ENCODE assay signal across 9 cellular contexts in the genomic region with DNA sequence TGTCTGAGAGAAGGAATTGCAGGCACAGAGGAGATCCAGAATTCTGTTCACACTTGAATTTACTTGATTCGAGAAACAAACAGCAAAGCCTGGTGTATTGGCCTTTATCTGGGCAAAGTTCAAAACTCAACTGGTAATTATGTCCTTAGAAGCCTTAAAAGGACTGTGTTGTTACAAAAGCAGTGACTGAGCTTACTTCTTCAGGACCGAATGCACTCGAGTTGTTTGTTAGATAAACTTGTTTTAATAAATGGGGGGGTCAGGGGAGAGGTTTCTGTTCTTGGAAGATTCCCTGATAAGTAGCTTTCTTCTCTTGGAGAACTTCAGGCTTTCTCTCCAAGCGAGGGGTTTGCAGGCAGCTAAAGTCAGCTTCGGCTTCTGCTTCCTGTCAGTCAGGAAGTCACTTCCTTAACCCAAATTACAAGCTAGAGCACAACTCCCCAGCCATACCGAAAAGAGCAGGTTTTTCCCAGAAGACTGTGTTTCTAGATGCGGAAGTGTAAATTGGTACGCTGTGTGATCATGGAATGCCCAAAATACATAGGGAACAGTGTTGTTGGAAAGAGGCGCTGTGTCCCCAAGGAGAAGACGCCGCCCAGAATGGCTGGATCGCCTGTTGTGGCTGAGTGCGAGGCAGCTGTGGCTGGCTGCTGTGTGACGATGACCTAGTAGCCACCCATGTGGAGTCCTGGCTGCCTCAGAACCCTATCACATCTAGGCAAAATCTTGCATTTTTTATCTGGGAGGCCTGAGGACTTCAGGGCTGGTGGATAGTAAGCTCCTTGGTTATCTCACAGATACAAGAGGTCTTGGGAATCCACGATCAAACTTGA.
DNase-seq lines count a peak whose midpoint lies in the region; ATAC-seq, FAIRE-seq and TF ChIP-seq lines count a peak whose summit lies in the region.
"Had no signal": no experiment of that assay in that cellular context is flagged by ENCODE, and none has a peak within 500 bp of the region (broad histone marks: within the 10 kb centered on the region; RNA-seq: fewer than 3 reads in every experiment).

No MANE protein-coding gene starts in this region.

- H3K9ac ChIP-seq in astrocyte (ENCODE audit: low read length) (peak overlapping the region; percentile 45), subcutaneous abdominal adipose tissue (ENCODE audit: low read length in 5 of 5) (peak overlapping the region; percentile 33 to 82 (median 42))

- peaks cover 52% of the 10 kb centered on the region for H3K4me1 ChIP-seq in astrocyte (ENCODE audit: insufficient read depth, low read length)
- peaks cover 14 to 87% (median 63%) of the 10 kb centered on the region in 5 donors for H3K4me1 ChIP-seq in subcutaneous abdominal adipose tissue (ENCODE audit: control insufficient read depth in 5 of 5, insufficient read depth in 5 of 5, low read length in 5 of 5)

- H3K27ac ChIP-seq in astrocyte (ENCODE audit: low read depth, low read length): no peak overlapping the region
- H3K27ac ChIP-seq in subcutaneous abdominal adipose tissue (ENCODE audit: low read depth, low read length): peak overlapping the region; percentile 97
- H3K27ac ChIP-seq: epithelial cell of prostate had no signal

- no peak overlapping the region for H2AFZ ChIP-seq in astrocyte (ENCODE audit: low read depth, low read length)

- no peak for TF ChIP-seq CTCF in astrocyte (IDR thresholded peaks at IDR 0.05; ENCODE audit: insufficient read depth, low read depth, low read length)

- H3K27me3 ChIP-seq in astrocyte (ENCODE audit: insufficient read depth, low read length): no peaks in the 10 kb centered on the region
- H3K27me3 ChIP-seq in subcutaneous abdominal adipose tissue (ENCODE audit: control insufficient read depth in 5 of 5, insufficient read depth in 4 of 5, low read length in 5 of 5): no peaks in the 10 kb centered on the region

- no peaks in the 10 kb centered on the region for H3K27me3 Mint-ChIP-seq in astrocyte (ENCODE audit: low read depth, unreplicated experiment)

- H3K36me3 Mint-ChIP-seq in astrocyte (ENCODE audit: low read depth, unreplicated experiment): peaks cover 8% of the 10 kb centered on the region

- peaks cover 49% of the 10 kb centered on the region for H3K4me1 Mint-ChIP-seq in astrocyte (ENCODE audit: low read depth, unreplicated experiment)

- H3K4me3 ChIP-seq in astrocyte (ENCODE audit: insufficient read depth, low read depth, low read length): no peak overlapping the region
- H3K4me3 ChIP-seq in subcutaneous abdominal adipose tissue (ENCODE audit: low read depth in 1 of 5, low read length in 5 of 5): peak overlapping the region; percentile 26 to 62 (median 32)

- peaks cover 11% of the 10 kb centered on the region for H4K20me1 ChIP-seq in astrocyte (ENCODE audit: insufficient read depth, low read length)

- ATAC-seq in left lobe of liver: peak; percentile 60

- H3K27ac Mint-ChIP-seq in astrocyte (ENCODE audit: unreplicated experiment): no peak overlapping the region

- no peak overlapping the region for H3K4me3 Mint-ChIP-seq in astrocyte (ENCODE audit: unreplicated experiment)

- peak overlapping the region; percentile 74 for H3K4me2 ChIP-seq in astrocyte (ENCODE audit: low read length)

- H3K36me3 ChIP-seq in astrocyte (ENCODE audit: insufficient read depth, low read length): no peaks in the 10 kb centered on the region
- H3K36me3 ChIP-seq in subcutaneous abdominal adipose tissue (ENCODE audit: control insufficient read depth in 5 of 5, insufficient read depth in 5 of 5, low read length in 5 of 5): no peaks in the 10 kb centered on the region

- no peak for FAIRE-seq in astrocyte (lab: Jason Lieb, UNC)

- H3K9me3 ChIP-seq in astrocyte (ENCODE audit: insufficient read depth, low read depth, low read length): no peaks in the 10 kb centered on the region
- no peaks in the 10 kb centered on the region for H3K9me3 ChIP-seq in subcutaneous abdominal adipose tissue (ENCODE audit: control insufficient read depth in 5 of 5, low read length in 5 of 5)

- H3K9me3 Mint-ChIP-seq in astrocyte (ENCODE audit: unreplicated experiment): no peaks in the 10 kb centered on the region

- DNase-seq in KG1 (lab: John Stamatoyannopoulos, UW): peak; percentile 15
- no peak for DNase-seq in astrocyte (ENCODE audit: low read depth)
- DNase-seq in left lobe of liver (ENCODE audit: low spot score): no peak
- DNase-seq in SHP77 treated with DMSO at 0.1 percent for 48 hours (lab: John Stamatoyannopoulos, UW): no peak
- DNase-seq in LoVo (ENCODE audit: low spot score): no peak
- DNase-seq in NCI-H446 (lab: John Stamatoyannopoulos, UW): no peak
- DNase-seq in middle frontal gyrus (ENCODE audit: extremely low spot score, low spot score): no peak

- peaks cover 58% of the 10 kb centered on the region for H3K79me2 ChIP-seq in astrocyte (ENCODE audit: insufficient read depth, low read length)
